8 cellular contexts compared by ENCODE assay signal in the genomic region with DNA sequence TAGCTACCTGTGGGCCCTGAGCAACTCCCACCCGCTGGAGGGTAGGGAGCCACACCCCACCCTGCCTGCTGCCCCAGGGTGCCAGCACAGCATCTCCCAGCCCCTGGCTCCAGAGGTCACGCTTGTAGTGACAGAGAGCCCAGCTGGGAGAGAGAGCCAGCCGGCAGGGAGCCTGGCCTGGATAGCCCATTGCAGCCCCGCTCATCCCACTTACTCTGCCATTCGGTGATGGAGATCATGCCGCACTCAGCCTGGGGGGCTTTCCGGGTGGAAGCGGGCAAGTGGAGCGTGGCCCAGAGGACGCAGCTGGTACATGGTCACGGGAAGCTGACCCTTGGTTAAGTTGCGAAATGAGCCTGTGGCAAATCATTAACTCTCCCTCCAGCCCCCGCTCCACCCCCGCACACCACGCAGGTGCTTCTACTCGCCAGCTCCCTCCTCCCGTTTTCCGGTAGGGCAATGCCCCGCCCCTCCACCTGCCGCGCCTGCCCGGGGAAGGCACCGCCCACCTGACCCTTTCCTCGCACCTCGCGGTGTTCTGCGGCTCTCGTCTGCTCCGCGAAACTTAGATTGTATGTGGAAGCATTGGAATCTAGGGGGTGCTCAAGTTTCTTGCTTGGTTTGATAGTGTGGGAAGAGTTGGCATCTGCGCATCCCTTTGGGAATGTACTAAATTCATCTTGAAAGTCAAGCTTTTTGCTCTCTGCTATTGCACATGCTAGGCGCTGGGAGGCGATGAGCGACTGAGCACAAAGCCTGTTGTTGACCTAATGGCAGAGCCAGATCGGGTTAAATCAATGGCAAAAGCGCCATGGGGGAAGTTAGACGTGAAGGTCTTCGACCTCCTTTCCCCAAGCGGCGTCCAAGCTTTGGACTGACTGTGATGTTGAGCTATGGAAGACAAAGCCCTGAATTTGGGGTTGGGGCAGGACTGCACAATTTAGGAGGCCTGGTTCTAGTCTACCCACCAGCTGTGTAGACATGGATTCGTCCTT. TPM values are rescaled to one million over a fixed set of nuclear protein-coding genes. Genes with fewer than 3 reads are reported as not detected.
A peak's percentile ranks its signal among the peaks of the same experiment; 100 is the strongest.
DNase-seq lines count a peak whose midpoint lies in the region; ATAC-seq and TF ChIP-seq lines count a peak whose summit lies in the region.

A gene with protein sequence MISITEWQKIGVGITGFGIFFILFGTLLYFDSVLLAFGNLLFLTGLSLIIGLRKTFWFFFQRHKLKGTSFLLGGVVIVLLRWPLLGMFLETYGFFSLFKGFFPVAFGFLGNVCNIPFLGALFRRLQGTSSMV (minus strand): TSS at position 321 of the 995 bp plus-strand sequence. CDS start 82 bp downstream, at position 239.

- no peaks in the 10 kb centered on the region for H3K79me2 ChIP-seq in OCI-LY1 (ENCODE audit: insufficient read depth, low read length)

- no peaks in the 10 kb centered on the region for H3K9me3 ChIP-seq in OCI-LY1 (ENCODE audit: low read length)
- H3K9me3 ChIP-seq in neuronal stem cell (replicated peaks in 1 of 2; ENCODE audit: control insufficient read depth in 2 of 2, insufficient read depth in 1 of 2, low read depth in 1 of 2, low read length in 2 of 2): no peaks in the 10 kb centered on the region

- peak; percentile 62 for ATAC-seq in HG03108 (IDR thresholded peaks at IDR 0.05; ENCODE audit: unreplicated experiment)

- TF ChIP-seq CTCF in GM12865 (IDR thresholded peaks at IDR 0.05; ENCODE audit: insufficient read depth, low read depth, low read length, missing control alignments): no peak
- TF ChIP-seq CTCF in OCI-LY1 (IDR thresholded peaks at IDR 0.05; ENCODE audit: low read length): peak; percentile 24; the same call in 1 of the 2 replicates

- H4K8ac ChIP-seq in neuronal stem cell (ENCODE audit: low read depth, low read length): no peak within 1 kb of the TSS

- no peaks in the 10 kb centered on the region for H3K79me1 ChIP-seq in neuronal stem cell (ENCODE audit: low read depth, low read length)

- peak within 1 kb of the TSS; percentile 79 for H3K18ac ChIP-seq in neuronal stem cell (ENCODE audit: low read length)

- WGBS in neuronal stem cell (ENCODE audit: extremely low coverage in 2 of 2, insufficient read length in 2 of 2, insufficient replicate concordance in 1 of 2), 2 donors: no CpG with 5 or more reads among the region's 41 CpGs

- peak within 1 kb of the TSS; percentile 33 for H2BK15ac ChIP-seq in neuronal stem cell (ENCODE audit: low read length)

- no peak within 1 kb of the TSS for H3K14ac ChIP-seq in neuronal stem cell (ENCODE audit: low read length)

- no peaks in the 10 kb centered on the region for H4K20me1 ChIP-seq in OCI-LY1 (ENCODE audit: insufficient read depth, low read length)

- H3K27ac ChIP-seq in OCI-LY1 (ENCODE audit: low read depth, low read length, poor library complexity, severe bottlenecking): no peak within 1 kb of the TSS
- no peak within 1 kb of the TSS for H3K27ac ChIP-seq in neuronal stem cell (replicated peaks; ENCODE audit: low read length)

- no peak within 1 kb of the TSS for H2BK12ac ChIP-seq in neuronal stem cell (ENCODE audit: low read length)

- H2BK120ac ChIP-seq in neuronal stem cell (ENCODE audit: low read depth, low read length): no peak within 1 kb of the TSS

- H3K9me2 ChIP-seq in OCI-LY1 (ENCODE audit: low read depth, low read length): no peaks in the 10 kb centered on the region

- H3K36me3 ChIP-seq in OCI-LY1 (ENCODE audit: insufficient read depth, low read length) (no peaks in the 10 kb centered on the region), neuronal stem cell (replicated peaks in 1 of 2; ENCODE audit: control insufficient read depth in 2 of 2, insufficient read depth in 2 of 2, low read length in 2 of 2) (no peaks in the 10 kb centered on the region)

- H3K9ac ChIP-seq in OCI-LY1 (ENCODE audit: low read length) (no peak within 1 kb of the TSS), neuronal stem cell (ENCODE audit: low read depth, low read length, poor library complexity) (no peak within 1 kb of the TSS)

- no peak within 1 kb of the TSS for H4K91ac ChIP-seq in neuronal stem cell (ENCODE audit: low read depth, low read length, poor library complexity)

- H3K27me3 ChIP-seq in OCI-LY1 (ENCODE audit: insufficient read depth, low read length) (no peaks in the 10 kb centered on the region), neuronal stem cell (ENCODE audit: control insufficient read depth in 3 of 3, insufficient read depth in 3 of 3, low read depth in 1 of 3, low read length in 3 of 3) (peaks cover 0 to 16% (median 3%) of the 10 kb centered on the region in 3 experiments)

- no peak within 1 kb of the TSS for H3K4me2 ChIP-seq in OCI-LY1 (ENCODE audit: low read length)
- H3K4me2 ChIP-seq in neuronal stem cell (ENCODE audit: insufficient read depth, low read length, poor library complexity, severe bottlenecking): peak within 1 kb of the TSS; percentile 66

- DNase-seq in GM12865 (ENCODE audit: low read depth) (peak; percentile 30), germinal center (ENCODE audit: low spot score) (peak; percentile 50), neuronal stem cell (ENCODE audit: low spot score) (peak; percentile 55), ureter (ENCODE audit: low spot score) (peak; percentile 89), NCI-H2196 treated with DMSO at 0.1 percent for 48 hours (lab: John Stamatoyannopoulos, UW; ENCODE audit: unreplicated experiment) (no peak)
- DNase-seq in activated naive CD4-positive, alpha-beta T cell treated with anti-CD3 and anti-CD28 coated beads, Interleukin-2, amount 50 U/mL, for 16 hours: peak; percentile 58

- no peak within 1 kb of the TSS for H3K4ac ChIP-seq in neuronal stem cell (ENCODE audit: low read length)

- H3K23ac ChIP-seq in neuronal stem cell (ENCODE audit: low read depth, low read length, poor library complexity): peak within 1 kb of the TSS; percentile 70

- H2AK5ac ChIP-seq in neuronal stem cell (ENCODE audit: low read depth, low read length): peak within 1 kb of the TSS; percentile 22

- no peak within 1 kb of the TSS for H2BK5ac ChIP-seq in neuronal stem cell (ENCODE audit: low read length)

- no peaks in the 10 kb centered on the region for H3F3A ChIP-seq in OCI-LY1 (ENCODE audit: insufficient read depth, low read length)

- H2AFZ ChIP-seq in OCI-LY1 (ENCODE audit: low read length): no peak within 1 kb of the TSS
- peak within 1 kb of the TSS; percentile 55 for H2AFZ ChIP-seq in neuronal stem cell (ENCODE audit: low read length)

- H3K4me3 ChIP-seq in GM12865 (ENCODE audit: low read depth, low read length) (no peak within 1 kb of the TSS), OCI-LY1 (ENCODE audit: low read depth, low read length, poor library complexity, severe bottlenecking) (no peak within 1 kb of the TSS), neuronal stem cell (ENCODE audit: low read length in 2 of 2) (peak within 1 kb of the TSS in 1 of 2 donors; percentile 58)

- H3K4me1 ChIP-seq in OCI-LY1 (ENCODE audit: insufficient read depth, low read length, severe bottlenecking) (no peaks in the 10 kb centered on the region), neuronal stem cell (ENCODE audit: control insufficient read depth in 2 of 2, insufficient read depth in 1 of 2, low read depth in 1 of 2, low read length in 2 of 2) (no peaks in the 10 kb centered on the region)

RNA-seq across cellular contexts. Expression of the gene that starts here (rescaled TPM):
- 0.22 TPM for polyA plus RNA-seq in neuronal stem cell (2013, experiment 1 of 2)
- 0.29 TPM for polyA plus RNA-seq in neuronal stem cell (2013, experiment 2 of 2)
- total RNA-seq in ureter: 26.0 TPM
